In genomic region chr6:155510879-155511278, GRCh38 we compare ENCODE assay signal across 18 cellular contexts. TPM values are rescaled to one million over a fixed set of nuclear protein-coding genes. Genes with fewer than 3 reads are reported as not detected.
DNase-seq lines count a peak whose midpoint lies in the region; ATAC-seq lines count a peak whose summit lies in the region.
"Had no signal": no experiment of that assay in that cellular context is flagged by ENCODE, and none has a peak within 500 bp of the region (broad histone marks: within the 10 kb centered on the region; RNA-seq: fewer than 3 reads in every experiment).

No MANE protein-coding gene starts in this region.

- H3K27ac Mint-ChIP-seq in activated T-cell treated with anti-CD3 and anti-CD28 coated beads, Interleukin-2, amount 50 U/mL, for 72 hours = no peak overlapping the region
- H3K27ac Mint-ChIP-seq in stimulated activated memory B cell treated with anti-CD40 and anti-IgM and Interleukin-4, amounts not matched to agents 10 μg/mL and 1 μg/mL and 100 μg/mL, for 72 hours = no peak overlapping the region
- H3K27ac Mint-ChIP-seq: activated naive CD8-positive, alpha-beta T cell treated with anti-CD3 and anti-CD28 coated beads, Interleukin-2, amount 10 ng/mL, durations not matched to agents 7 days and 5 days had no signal

- H3K27me3 Mint-ChIP-seq in activated T-cell treated with anti-CD3 and anti-CD28 coated beads, Interleukin-2, amount 50 U/mL, for 72 hours (ENCODE audit: low read depth) = no peaks in the 10 kb centered on the region
- H3K27me3 Mint-ChIP-seq in stimulated activated memory B cell treated with anti-CD40 and anti-IgM and Interleukin-4, amounts not matched to agents 10 μg/mL and 1 μg/mL and 100 μg/mL, for 72 hours = no peaks in the 10 kb centered on the region

- DNase-seq in activated T-cell treated with anti-CD3 and anti-CD28 coated beads, Interleukin-2, amount 50 U/mL, for 72 hours = no peak
- no peak for DNase-seq in activated T-cell treated with anti-CD3 and anti-CD28 coated beads, Interleukin-2, amount 50 U/mL, for 1 hour
- DNase-seq in NCI-H128 (lab: John Stamatoyannopoulos, UW; ENCODE audit: unreplicated experiment) (no peak), DMS 273 (lab: John Stamatoyannopoulos, UW; ENCODE audit: unreplicated experiment) (no peak), NCI-H2029 treated with DMSO at 0.1 percent for 48 hours (lab: John Stamatoyannopoulos, UW) (no peak)
- DNase-seq: ACHN; activated CD4-positive, alpha-beta T cell treated with anti-CD3 and anti-CD28 coated beads for 48 hours; activated naive CD8-positive, alpha-beta T cell treated with anti-CD3 and anti-CD28 coated beads, Interleukin-2, amount 10 ng/mL, durations not matched to agents 7 days and 5 days; Kasumi-1; nucleus accumbens; PC-9; spleen; T-helper 1 cell had no signal

- peaks cover 0 to 2% of the 10 kb centered on the region in 2 donors for H3K9me3 Mint-ChIP-seq in activated T-cell treated with anti-CD3 and anti-CD28 coated beads, Interleukin-2, amount 50 U/mL, for 72 hours
- H3K9me3 Mint-ChIP-seq in stimulated activated memory B cell treated with anti-CD40 and anti-IgM and Interleukin-4, amounts not matched to agents 10 μg/mL and 1 μg/mL and 100 μg/mL, for 72 hours = no peaks in the 10 kb centered on the region

- no peak overlapping the region for H3K4me3 Mint-ChIP-seq in activated T-cell treated with anti-CD3 and anti-CD28 coated beads, Interleukin-2, amount 50 U/mL, for 72 hours
- no peak overlapping the region for H3K4me3 Mint-ChIP-seq in stimulated activated memory B cell treated with anti-CD40 and anti-IgM and Interleukin-4, amounts not matched to agents 10 μg/mL and 1 μg/mL and 100 μg/mL, for 72 hours
- H3K4me3 Mint-ChIP-seq: activated naive CD8-positive, alpha-beta T cell treated with anti-CD3 and anti-CD28 coated beads, Interleukin-2, amount 10 ng/mL, durations not matched to agents 7 days and 5 days had no signal

- ATAC-seq in activated T-cell treated with anti-CD3 and anti-CD28 coated beads, Interleukin-2, amount 50 U/mL, for 72 hours (replicated peaks in 1 of 2) = peak; percentile 31 to 51
- peak; percentile 78 for ATAC-seq in GM19463 (IDR thresholded peaks at IDR 0.05; ENCODE audit: unreplicated experiment)
- peak; percentile 96 for ATAC-seq in HG03342 (IDR thresholded peaks at IDR 0.05; ENCODE audit: unreplicated experiment)
- ATAC-seq in stimulated activated memory B cell treated with anti-CD40 and anti-IgM and Interleukin-4, amounts not matched to agents 10 μg/mL and 1 μg/mL and 100 μg/mL, for 72 hours = peak; percentile 46

- peaks cover 12% of the 10 kb centered on the region for H3K4me1 Mint-ChIP-seq in activated T-cell treated with anti-CD3 and anti-CD28 coated beads, Interleukin-2, amount 50 U/mL, for 72 hours (ENCODE audit: low read depth)
- H3K4me1 Mint-ChIP-seq in stimulated activated memory B cell treated with anti-CD40 and anti-IgM and Interleukin-4, amounts not matched to agents 10 μg/mL and 1 μg/mL and 100 μg/mL, for 72 hours = no peaks in the 10 kb centered on the region

- peaks cover 0 to 4% of the 10 kb centered on the region in 2 donors for H3K36me3 Mint-ChIP-seq in activated T-cell treated with anti-CD3 and anti-CD28 coated beads, Interleukin-2, amount 50 U/mL, for 72 hours (ENCODE audit: insufficient read depth in 2 of 2)
- H3K36me3 Mint-ChIP-seq in stimulated activated memory B cell treated with anti-CD40 and anti-IgM and Interleukin-4, amounts not matched to agents 10 μg/mL and 1 μg/mL and 100 μg/mL, for 72 hours = no peaks in the 10 kb centered on the region
- H3K36me3 Mint-ChIP-seq: activated naive CD8-positive, alpha-beta T cell treated with anti-CD3 and anti-CD28 coated beads, Interleukin-2, amount 10 ng/mL, durations not matched to agents 7 days and 5 days had no signal

RNA-seq across cellular contexts. Expression of gene NOX3, which starts 55.2 kb away (rescaled TPM):
- not detected for total RNA-seq in activated T-cell treated with anti-CD3 and anti-CD28 coated beads, Interleukin-2, amount 50 U/mL, for 72 hours
- total RNA-seq: activated naive CD8-positive, alpha-beta T cell treated with anti-CD3 and anti-CD28 coated beads, Interleukin-2, amount 10 ng/mL, durations not matched to agents 7 days and 5 days; H4; mesenteric fat pad; PC-9; spleen had no signal

Comparison
In these comparisons a context has a peak if more than half of its experiments do, and no peak if none do; other contexts are left out.
1. ATAC-seq: peak in every context shown above with its lines; median percentile 96 in HG03342; 78 in GM19463; 46 in stimulated activated memory B cell treated with anti-CD40 and anti-IgM and Interleukin-4, amounts not matched to agents 10 μg/mL and 1 μg/mL and 100 μg/mL, for 72 hours; 41 in activated T-cell treated with anti-CD3 and anti-CD28 coated beads, Interleukin-2, amount 50 U/mL, for 72 hours.